18 cellular contexts compared by ENCODE assay signal in genomic region chr2:73947412-73948018, GRCh38. TPM values are rescaled to one million over a fixed set of nuclear protein-coding genes. Genes with fewer than 3 reads are reported as not detected.
DNase-seq lines count a peak whose midpoint lies in the region; ATAC-seq lines count a peak whose summit lies in the region.
"Had no signal": no experiment of that assay in that cellular context is flagged by ENCODE, and none has a peak within 500 bp of the region (broad histone marks: within the 10 kb centered on the region; RNA-seq: fewer than 3 reads in every experiment).

No MANE protein-coding gene starts in this region.

- H3K36me3 Mint-ChIP-seq in activated CD4-positive, alpha-beta T cell treated with anti-CD3 and anti-CD28 coated beads, Interleukin-2, amount 10 ng/mL, durations not matched to agents 7 days and 5 days (ENCODE audit: low read depth) = peaks cover 63% of the 10 kb centered on the region
- peaks cover 58% of the 10 kb centered on the region for H3K36me3 Mint-ChIP-seq in activated CD8-positive, alpha-beta memory T cell treated with anti-CD3 and anti-CD28 coated beads, Interleukin-2, amount 10 ng/mL, durations not matched to agents 7 days and 5 days

- no peaks in the 10 kb centered on the region for H3K9me3 Mint-ChIP-seq in activated CD4-positive, alpha-beta T cell treated with anti-CD3 and anti-CD28 coated beads, Interleukin-2, amount 10 ng/mL, durations not matched to agents 7 days and 5 days
- H3K9me3 Mint-ChIP-seq in activated CD8-positive, alpha-beta memory T cell treated with anti-CD3 and anti-CD28 coated beads, Interleukin-2, amount 10 ng/mL, durations not matched to agents 7 days and 5 days (ENCODE audit: low read depth) = no peaks in the 10 kb centered on the region
- H3K9me3 Mint-ChIP-seq: GM23338 had no signal

- no peaks in the 10 kb centered on the region for H3K79me2 ChIP-seq in trophoblast cell (ENCODE audit: control insufficient read depth, insufficient read depth, low read length, poor library complexity)

- no peak overlapping the region for H3K27ac ChIP-seq in trophoblast cell (ENCODE audit: low read depth, low read length)
- no peak overlapping the region for H3K27ac ChIP-seq in SJCRH30
- H3K27ac ChIP-seq: KMS-11, PC-9 had no signal

- no peak overlapping the region for H4K12ac ChIP-seq in trophoblast cell (ENCODE audit: low read depth, low read length)

- H4K8ac ChIP-seq in trophoblast cell (ENCODE audit: low read depth, low read length) = no peak overlapping the region

- H3K27me3 Mint-ChIP-seq in activated CD4-positive, alpha-beta T cell treated with anti-CD3 and anti-CD28 coated beads, Interleukin-2, amount 10 ng/mL, durations not matched to agents 7 days and 5 days = no peaks in the 10 kb centered on the region
- no peaks in the 10 kb centered on the region for H3K27me3 Mint-ChIP-seq in activated CD8-positive, alpha-beta memory T cell treated with anti-CD3 and anti-CD28 coated beads, Interleukin-2, amount 10 ng/mL, durations not matched to agents 7 days and 5 days

- no peak overlapping the region for H3K4me3 ChIP-seq in trophoblast cell (ENCODE audit: low read depth, low read length)
- H3K4me3 ChIP-seq in SJCRH30 = no peak overlapping the region
- H3K4me3 ChIP-seq: GM23338, PC-9 had no signal

- no peak for ATAC-seq in activated CD8-positive, alpha-beta memory T cell treated with anti-CD3 and anti-CD28 coated beads, Interleukin-2, amount 10 ng/mL, durations not matched to agents 7 days and 5 days
- no peak for ATAC-seq in HG03045 (IDR thresholded peaks at IDR 0.05; ENCODE audit: unreplicated experiment)
- ATAC-seq: GM23338 had no signal

- H3K4me3 Mint-ChIP-seq in activated CD4-positive, alpha-beta T cell treated with anti-CD3 and anti-CD28 coated beads, Interleukin-2, amount 10 ng/mL, durations not matched to agents 7 days and 5 days = no peak overlapping the region
- no peak overlapping the region for H3K4me3 Mint-ChIP-seq in activated CD8-positive, alpha-beta memory T cell treated with anti-CD3 and anti-CD28 coated beads, Interleukin-2, amount 10 ng/mL, durations not matched to agents 7 days and 5 days
- H3K4me3 Mint-ChIP-seq: GM23338 had no signal

- no peak overlapping the region for H3K23ac ChIP-seq in trophoblast cell (ENCODE audit: low read length)

- no peak overlapping the region for H2AK5ac ChIP-seq in trophoblast cell (ENCODE audit: low read length)

- H2BK120ac ChIP-seq in trophoblast cell (ENCODE audit: insufficient read depth, low read length, poor library complexity) = no peak overlapping the region

- no peak overlapping the region for H2AFZ ChIP-seq in trophoblast cell (ENCODE audit: insufficient read depth, low read length, poor library complexity)
- H2AFZ ChIP-seq: GM23338, PC-9 had no signal

- no peak overlapping the region for H4K91ac ChIP-seq in trophoblast cell (ENCODE audit: low read depth, low read length)

- H2BK12ac ChIP-seq in trophoblast cell (ENCODE audit: low read length) = no peak overlapping the region

- WGBS in trophoblast cell (ENCODE audit: extremely low coverage, insufficient coverage, insufficient read length) = no CpG with 5 or more reads among the region's 5 CpGs

- no peaks in the 10 kb centered on the region for H3K9me3 ChIP-seq in trophoblast cell (ENCODE audit: insufficient read depth, low read depth, low read length)
- H3K9me3 ChIP-seq in SJCRH30 (replicated peaks) = no peaks in the 10 kb centered on the region

- H3K4me1 ChIP-seq in trophoblast cell (ENCODE audit: control insufficient read depth in 1 of 2, insufficient read depth in 2 of 2, low read length in 2 of 2) (peaks cover 0 to 2% of the 10 kb centered on the region in 2 experiments), SJCRH30 (no peaks in the 10 kb centered on the region)

- peaks cover 20 to 40% of the 10 kb centered on the region in 2 experiments for H3K36me3 ChIP-seq in trophoblast cell (ENCODE audit: control insufficient read depth in 1 of 2, insufficient read depth in 2 of 2, low read length in 2 of 2)
- peaks cover 83% of the 10 kb centered on the region for H3K36me3 ChIP-seq in SJCRH30

- CTCF ChIA-PET in activated CD4-positive, alpha-beta T cell treated with anti-CD3 and anti-CD28 coated beads, Interleukin-2, amount 10 ng/mL, durations not matched to agents 7 days and 5 days (lab: Charles Lee) = interaction anchor here (1.4 kb wide), 1 partner anchor 40 kb away, joined by 3 read pairs; no protein-coding TSS in a partner anchor
- CTCF ChIA-PET in activated CD8-positive, alpha-beta memory T cell treated with anti-CD3 and anti-CD28 coated beads, Interleukin-2, amount 10 ng/mL, durations not matched to agents 7 days and 5 days (lab: Charles Lee) = interaction anchor here (1.0 kb wide), 1 partner anchor 24 kb away, joined by 3 read pairs; no protein-coding TSS in a partner anchor

- DNase-seq in activated CD4-positive, alpha-beta T cell treated with anti-CD3 and anti-CD28 coated beads, Interleukin-2, amount 10 ng/mL, durations not matched to agents 7 days and 5 days = no peak
- DNase-seq in activated CD4-positive, alpha-beta T cell treated with anti-CD3 and anti-CD28 coated beads for 4 hours = no peak
- DNase-seq in MV-4-11 (lab: John Stamatoyannopoulos, UW) (peak; percentile 36), cerebellar nuclear complex (lab: John Stamatoyannopoulos, UW) (peak; percentile 5 to 33), trophoblast cell (no peak), SJCRH30 (no peak)
- no peak for DNase-seq in activated CD8-positive, alpha-beta memory T cell treated with anti-CD3 and anti-CD28 coated beads, Interleukin-2, amount 10 ng/mL, durations not matched to agents 7 days and 5 days
- DNase-seq: DMS79 treated with DMSO at 0.1 percent for 48 hours, NCI-H1417, NCI-H1930, NCI-H226, NCI-H524 treated with DMSO at 0.1 percent for 48 hours, PC-9, SW 1271 had no signal

- no peak overlapping the region for H3K14ac ChIP-seq in trophoblast cell (ENCODE audit: low read length)

- H3K9ac ChIP-seq in trophoblast cell (ENCODE audit: low read length) = no peak overlapping the region
- H3K9ac ChIP-seq: KMS-11 had no signal

- peaks cover 55% of the 10 kb centered on the region for H3K4me1 Mint-ChIP-seq in activated CD4-positive, alpha-beta T cell treated with anti-CD3 and anti-CD28 coated beads, Interleukin-2, amount 10 ng/mL, durations not matched to agents 7 days and 5 days
- H3K4me1 Mint-ChIP-seq in activated CD8-positive, alpha-beta memory T cell treated with anti-CD3 and anti-CD28 coated beads, Interleukin-2, amount 10 ng/mL, durations not matched to agents 7 days and 5 days = peaks cover 51% of the 10 kb centered on the region
- H3K4me1 Mint-ChIP-seq: GM23338 had no signal

- no peaks in the 10 kb centered on the region for H3K79me1 ChIP-seq in trophoblast cell (ENCODE audit: low read length)

- H3K18ac ChIP-seq in trophoblast cell (ENCODE audit: low read length) = peak overlapping the region; percentile 29

- H2BK5ac ChIP-seq in trophoblast cell (ENCODE audit: low read depth, low read length, poor library complexity) = no peak overlapping the region

- no peak overlapping the region for H3K4ac ChIP-seq in trophoblast cell (ENCODE audit: low read depth, low read length)

- H3K27ac Mint-ChIP-seq in activated CD4-positive, alpha-beta T cell treated with anti-CD3 and anti-CD28 coated beads, Interleukin-2, amount 10 ng/mL, durations not matched to agents 7 days and 5 days = peak overlapping the region; percentile 37
- H3K27ac Mint-ChIP-seq in activated CD8-positive, alpha-beta memory T cell treated with anti-CD3 and anti-CD28 coated beads, Interleukin-2, amount 10 ng/mL, durations not matched to agents 7 days and 5 days = no peak overlapping the region
- H3K27ac Mint-ChIP-seq: GM23338 had no signal

- H3K4me2 ChIP-seq in trophoblast cell (ENCODE audit: low read length) = no peak overlapping the region
- H3K4me2 ChIP-seq: GM23338, KMS-11, PC-9 had no signal

- H3K27me3 ChIP-seq in trophoblast cell (ENCODE audit: insufficient read depth, low read length) (no peaks in the 10 kb centered on the region), SJCRH30 (no peaks in the 10 kb centered on the region)

- POLR2A ChIA-PET in activated CD4-positive, alpha-beta T cell treated with anti-CD3 and anti-CD28 coated beads, Interleukin-2, amount 10 ng/mL, durations not matched to agents 7 days and 5 days (lab: Charles Lee) = interaction anchor here (0.6 kb wide), 1 partner anchor 254 kb away, joined by 6 read pairs; no protein-coding TSS in a partner anchor

RNA-seq across cellular contexts. Expression of gene DGUOK, which starts 20.8 kb away (rescaled TPM):
- 10 to 100 TPM; 64.1 to 72.3 TPM for total RNA-seq in activated CD4-positive, alpha-beta T cell treated with anti-CD3 and anti-CD28 coated beads, Interleukin-2, amount 10 ng/mL, durations not matched to agents 7 days and 5 days
- polyA plus RNA-seq in trophoblast cell (2013) = 94.1 and 96.1 TPM in 2 replicates
- total RNA-seq in activated CD8-positive, alpha-beta memory T cell treated with anti-CD3 and anti-CD28 coated beads, Interleukin-2, amount 10 ng/mL, durations not matched to agents 7 days and 5 days = 10 to 100 TPM; 65.9 to 75.4 TPM
- 100 and 105 TPM in 2 replicates for total RNA-seq in SJCRH30 (2014; rRNA removed; shearing (Covaris generic))

RNA-seq across cellular contexts. Expression of gene TET3, which starts 37.2 kb away (rescaled TPM):
- total RNA-seq in activated CD4-positive, alpha-beta T cell treated with anti-CD3 and anti-CD28 coated beads, Interleukin-2, amount 10 ng/mL, durations not matched to agents 7 days and 5 days = 10 to 100 TPM; 17.9 to 18.8 TPM
- 11.2 and 11.7 TPM in 2 replicates for polyA plus RNA-seq in trophoblast cell (2013)
- total RNA-seq in activated CD8-positive, alpha-beta memory T cell treated with anti-CD3 and anti-CD28 coated beads, Interleukin-2, amount 10 ng/mL, durations not matched to agents 7 days and 5 days = 10 to 100 TPM; 12.7 to 13.7 TPM
- 13.6 and 16.3 TPM in 2 replicates for total RNA-seq in SJCRH30 (2014; rRNA removed; shearing (Covaris generic))

RNA-seq across cellular contexts. Expression of gene ACTG2, which starts 54.7 kb away (rescaled TPM):
- not detected for total RNA-seq in activated CD4-positive, alpha-beta T cell treated with anti-CD3 and anti-CD28 coated beads, Interleukin-2, amount 10 ng/mL, durations not matched to agents 7 days and 5 days
- polyA plus RNA-seq in trophoblast cell (2013) = 5.7 and 5.8 TPM in 2 replicates
- total RNA-seq in activated CD8-positive, alpha-beta memory T cell treated with anti-CD3 and anti-CD28 coated beads, Interleukin-2, amount 10 ng/mL, durations not matched to agents 7 days and 5 days = not detected
- total RNA-seq in SJCRH30 (2014; rRNA removed; shearing (Covaris generic)) = 0.08 TPM in 1 of 2 replicates, not detected in the other
- total RNA-seq: HT1080, PC-9 had no signal

Comparison
In these comparisons a context has a peak if more than half of its experiments do, and no peak if none do; other contexts are left out.
1. DNase-seq: peak in MV-4-11 (single experiment) and cerebellar nuclear complex (2 of 2); none in activated CD4-positive, alpha-beta T cell treated with anti-CD3 and anti-CD28 coated beads, Interleukin-2, amount 10 ng/mL, durations not matched to agents 7 days and 5 days (single experiment), activated CD4-positive, alpha-beta T cell treated with anti-CD3 and anti-CD28 coated beads for 4 hours (0 of 2), trophoblast cell (0 of 2), activated CD8-positive, alpha-beta memory T cell treated with anti-CD3 and anti-CD28 coated beads, Interleukin-2, amount 10 ng/mL, durations not matched to agents 7 days and 5 days (single experiment) and SJCRH30 (0 of 2).